ENCODE assay signal across 14 cellular contexts in the genomic region with DNA sequence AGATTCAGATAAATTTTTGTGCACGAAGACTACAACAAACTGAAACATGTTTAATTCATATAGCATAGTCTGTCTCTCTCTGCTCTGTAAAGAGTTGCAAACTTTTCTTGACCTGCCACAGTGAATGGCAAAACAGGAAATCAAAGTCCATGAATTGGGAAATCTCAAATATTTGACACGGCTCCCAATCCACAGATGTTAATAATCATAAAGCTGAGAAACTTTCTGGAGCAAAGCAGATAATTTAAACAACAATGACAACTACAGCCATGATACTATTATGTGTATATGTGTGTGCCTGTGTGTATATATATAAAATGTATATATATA. TPM values are rescaled to one million over a fixed set of nuclear protein-coding genes. Genes with fewer than 3 reads are reported as not detected.
A peak's percentile ranks its signal among the peaks of the same experiment; 100 is the strongest.
DNase-seq lines count a peak whose midpoint lies in the region; ATAC-seq, FAIRE-seq and TF ChIP-seq lines count a peak whose summit lies in the region.
"Had no signal": no experiment of that assay in that cellular context is flagged by ENCODE, and none has a peak within 500 bp of the region (broad histone marks: within the 10 kb centered on the region; RNA-seq: fewer than 3 reads in every experiment).

No MANE protein-coding gene starts in this region.

- no peak for ATAC-seq in GM19324 (IDR thresholded peaks at IDR 0.05; ENCODE audit: low FRiP score, unreplicated experiment)
- ATAC-seq: stimulated activated effector memory CD8-positive, alpha-beta T cell treated with anti-CD3 and anti-CD28 coated beads, Interleukin-12 subunit alpha, Interleukin-12 subunit beta, amount 100 ng/mL, for 72 hours had no signal

- no peaks in the 10 kb centered on the region for H3K36me3 ChIP-seq in bronchial epithelial cell (ENCODE audit: control insufficient read depth, insufficient read depth, low read length)
- H3K36me3 ChIP-seq in right atrium auricular region, result peaks cover 6% of the 10 kb centered on the region
- H3K36me3 ChIP-seq: WERI-Rb-1 had no signal

- peaks cover 0 to under 1% of the 10 kb centered on the region in 2 donors for H3K9me3 ChIP-seq in right atrium auricular region

- H3K27ac ChIP-seq in right atrium auricular region, result peak overlapping the region; percentile 46 to 68
- H3K27ac ChIP-seq: WERI-Rb-1 had no signal

- DNase-seq in EH (ENCODE audit: low read depth) (peak; percentile 29), bronchial epithelial cell (ENCODE audit: low read depth) (peak; percentile 26), right atrium auricular region (ENCODE audit: low spot score) (no peak), skeletal muscle cell (ENCODE audit: low read depth) (peak; percentile 30), superior temporal gyrus (ENCODE audit: extremely low spot score) (no peak), retina (no peak)
- DNase-seq in activated effector memory CD4-positive, alpha-beta T cell treated with Interleukin-2 at 50 U/mL for 16 hours, result no peak
- DNase-seq: activated T-cell treated with anti-CD3 and anti-CD28 coated beads for 4 hours; NCI-H446 treated with DMSO at 0.1 percent for 48 hours; SIG-M5; stimulated activated CD4-positive, alpha-beta T cell treated with anti-CD3 and anti-CD28 coated beads, Interleukin-15, amount 100 ng/mL, for 24 hours; WERI-Rb-1 had no signal

- H3K27me3 ChIP-seq in bronchial epithelial cell (ENCODE audit: control insufficient read depth, insufficient read depth, low read length) (no peaks in the 10 kb centered on the region), right atrium auricular region (no peaks in the 10 kb centered on the region)

- TF ChIP-seq CTCF in bronchial epithelial cell (IDR thresholded peaks at IDR 0.05; ENCODE audit: insufficient read depth, low read length, severe bottlenecking) (no peak), right atrium auricular region (IDR thresholded peaks at IDR 0.05) (no peak)

- no peaks in the 10 kb centered on the region for H3K4me1 ChIP-seq in right atrium auricular region

- no peak overlapping the region for H3K4me3 ChIP-seq in bronchial epithelial cell (ENCODE audit: low read depth, low read length)
- H3K4me3 ChIP-seq in right atrium auricular region, result peak overlapping the region in 1 of 2 donors; percentile 37
- H3K4me3 ChIP-seq in skeletal muscle cell (ENCODE audit: low read depth, low read length), result no peak overlapping the region

- FAIRE-seq in bronchial epithelial cell (lab: Jason Lieb, UNC), result no peak

RNA-seq across cellular contexts. Expression of a gene that starts 0.7 kb away (rescaled TPM):
- 0.26 and 0.38 TPM in 2 replicates for total RNA-seq in bronchial epithelial cell
- 10 to 100 TPM; 20.0 to 41.9 TPM for total RNA-seq in right atrium auricular region

Comparison
In these comparisons a context has a peak if more than half of its experiments do, and no peak if none do; other contexts are left out.
1. DNase-seq: peak in EH (single experiment), bronchial epithelial cell (single experiment) and skeletal muscle cell (single experiment); none in right atrium auricular region (single experiment), activated effector memory CD4-positive, alpha-beta T cell treated with Interleukin-2 at 50 U/mL for 16 hours (single experiment), superior temporal gyrus (single experiment) and retina (single experiment).
2. RNA of a gene that starts 0.7 kb away (total RNA-seq): 20.0 to 41.9 TPM in right atrium auricular region; 0.26 to 0.38 TPM in bronchial epithelial cell; every median in the first group is over 10 times any median in the second.